Comparison of ENCODE assay signal across 29 cellular contexts in genomic region chr17:36786867-36787266, GRCh38.
"Had no signal": no experiment of that assay in that cellular context is flagged by ENCODE, and none has a peak within 500 bp of the region (broad histone marks: within the 10 kb centered on the region; RNA-seq: fewer than 3 reads in every experiment).

No MANE protein-coding gene starts in this region.

- H3K27me3 ChIP-seq: colonic mucosa had no signal

- H3K27ac ChIP-seq: colonic mucosa, coronary artery, dorsolateral prefrontal cortex, epithelial cell of prostate, esophagus muscularis mucosa, esophagus squamous epithelium, foreskin keratinocyte, gastrocnemius medialis, gastroesophageal sphincter, heart left ventricle, heart right ventricle, hepatocyte had no signal

- H3K4me3 Mint-ChIP-seq: dendritic cell treated with granulocyte-macrophage colony-stimulating factor and Interleukin-4, amounts not matched to agents 40 ng/mL and 50 ng/mL, for 4 days; effector memory CD8-positive, alpha-beta T cell; endodermal cell had no signal

- H3K27ac Mint-ChIP-seq: dendritic cell treated with granulocyte-macrophage colony-stimulating factor and Interleukin-4, amounts not matched to agents 40 ng/mL and 50 ng/mL, for 4 days; effector memory CD8-positive, alpha-beta T cell; endodermal cell had no signal

- H3K4me1 ChIP-seq: colonic mucosa, esophagus muscularis mucosa, esophagus squamous epithelium, foreskin keratinocyte, gastrocnemius medialis, gastroesophageal sphincter, heart left ventricle, heart right ventricle had no signal

- H3K4me3 ChIP-seq: colonic mucosa, coronary artery, dorsolateral prefrontal cortex, esophagus muscularis mucosa, esophagus squamous epithelium, gastrocnemius medialis, gastroesophageal sphincter, heart left ventricle, heart right ventricle, hepatocyte had no signal

- H3K9me3 Mint-ChIP-seq: effector memory CD8-positive, alpha-beta T cell; endodermal cell had no signal

- ATAC-seq: effector memory CD8-positive, alpha-beta T cell; esophagus mucosa; foreskin keratinocyte; gastrocnemius medialis; gastroesophageal sphincter; heart left ventricle; heart right ventricle had no signal

- H3K36me3 ChIP-seq: colonic mucosa, esophagus muscularis mucosa, esophagus squamous epithelium, gastrocnemius medialis, gastroesophageal sphincter, heart left ventricle, heart right ventricle had no signal

- DNase-seq: colonic mucosa; cortex of kidney; dermis blood vessel endothelial cell; dorsolateral prefrontal cortex; effector CD4-positive, alpha-beta T cell; effector CD8-positive, alpha-beta T cell; effector memory CD4-positive, alpha-beta T cell; effector memory CD8-positive, alpha-beta T cell; endodermal cell; erythroblast; esophagus squamous epithelium; foreskin fibroblast; foreskin keratinocyte; foreskin melanocyte; gastrocnemius medialis; glutamatergic neuron; head of caudate nucleus; heart left ventricle; heart right ventricle had no signal

- H3K9me3 ChIP-seq: colonic mucosa, esophagus squamous epithelium, gastrocnemius medialis had no signal

- H2AFZ ChIP-seq: hepatocyte had no signal

- H3K4me2 ChIP-seq: hepatocyte had no signal

- H3K79me2 ChIP-seq: hepatocyte had no signal

- FAIRE-seq: endometrium, endothelial cell of umbilical vein, frontal cortex had no signal
